9 cellular contexts compared by ENCODE assay signal in genomic region chr9:133428579-133429215, GRCh38. TPM values are rescaled to one million over a fixed set of nuclear protein-coding genes. Genes with fewer than 3 reads are reported as not detected.
DNase-seq lines count a peak whose midpoint lies in the region; ATAC-seq lines count a peak whose summit lies in the region.
"Had no signal": no experiment of that assay in that cellular context is flagged by ENCODE, and none has a peak within 500 bp of the region (broad histone marks: within the 10 kb centered on the region; RNA-seq: fewer than 3 reads in every experiment).

No MANE protein-coding gene starts in this region.

- no peaks in the 10 kb centered on the region for H3K36me3 ChIP-seq in iPS-18a (ENCODE audit: control insufficient read depth, low read depth, low read length)
- no peaks in the 10 kb centered on the region for H3K36me3 ChIP-seq in thymus (ENCODE audit: control insufficient read depth, insufficient read depth)

- H3K4me3 ChIP-seq in iPS-18a (ENCODE audit: low read length) (peak overlapping the region; percentile 56), thymus (ENCODE audit: low read length) (peak overlapping the region; percentile 15)

- CTCF ChIA-PET in activated CD4-positive, alpha-beta T cell treated with anti-CD3 and anti-CD28 coated beads for 36 hours (lab: Charles Lee): no interaction called here

- H3K9me3 ChIP-seq in T-helper 17 cell (ENCODE audit: control insufficient read depth, low read length, poor library complexity, severe bottlenecking) (no peaks in the 10 kb centered on the region), iPS-18a (ENCODE audit: control insufficient read depth, low read depth, low read length) (no peaks in the 10 kb centered on the region), thymus (ENCODE audit: control insufficient read depth) (no peaks in the 10 kb centered on the region)

- H3K9ac ChIP-seq in iPS-18a (ENCODE audit: low read length): no peak overlapping the region

- peaks cover 3% of the 10 kb centered on the region for H3K4me1 Mint-ChIP-seq in activated CD4-positive, alpha-beta T cell treated with anti-CD3 and anti-CD28 coated beads for 36 hours
- H3K4me1 Mint-ChIP-seq in activated CD4-positive, alpha-beta T cell treated with anti-CD3 and anti-CD28 coated beads, Interleukin-2, amount 10 ng/mL, durations not matched to agents 24 days and 14 days: peaks cover 4% of the 10 kb centered on the region
- peaks cover 5% of the 10 kb centered on the region for H3K4me1 Mint-ChIP-seq in T-helper 17 cell

- H3K27ac ChIP-seq in iPS-18a (ENCODE audit: low read length): no peak overlapping the region
- H3K27ac ChIP-seq in thymus (ENCODE audit: low read depth): no peak overlapping the region

- 4% methylated on average over 69 of the region's 69 CpGs for whole genome bisulfite sequencing in thymus

- peaks cover 6% of the 10 kb centered on the region for H3K4me1 ChIP-seq in iPS-18a (ENCODE audit: control insufficient read depth, low read depth, low read length)
- no peaks in the 10 kb centered on the region for H3K4me1 ChIP-seq in thymus (ENCODE audit: control insufficient read depth, insufficient read depth, low read length)

- H3K27me3 ChIP-seq in iPS-18a (ENCODE audit: control insufficient read depth, insufficient read depth, low read length) (peaks cover 19% of the 10 kb centered on the region), thymus (ENCODE audit: control insufficient read depth, insufficient read depth) (peaks cover 34% of the 10 kb centered on the region)

- no peak overlapping the region for H3K27ac Mint-ChIP-seq in activated CD4-positive, alpha-beta T cell treated with anti-CD3 and anti-CD28 coated beads for 36 hours
- H3K27ac Mint-ChIP-seq in activated CD4-positive, alpha-beta T cell treated with anti-CD3 and anti-CD28 coated beads, Interleukin-2, amount 10 ng/mL, durations not matched to agents 24 days and 14 days: no peak overlapping the region
- no peak overlapping the region for H3K27ac Mint-ChIP-seq in T-helper 17 cell
- H3K27ac Mint-ChIP-seq: CD4-positive, CD25-positive, alpha-beta regulatory T cell had no signal

- no peak overlapping the region for H3K4me3 Mint-ChIP-seq in activated CD4-positive, alpha-beta T cell treated with anti-CD3 and anti-CD28 coated beads for 36 hours
- H3K4me3 Mint-ChIP-seq in activated CD4-positive, alpha-beta T cell treated with anti-CD3 and anti-CD28 coated beads, Interleukin-2, amount 10 ng/mL, durations not matched to agents 24 days and 14 days: no peak overlapping the region
- H3K4me3 Mint-ChIP-seq in T-helper 17 cell: peak overlapping the region; percentile 50

- no peaks in the 10 kb centered on the region for H3K9me3 Mint-ChIP-seq in activated CD4-positive, alpha-beta T cell treated with anti-CD3 and anti-CD28 coated beads for 36 hours (ENCODE audit: low read depth)
- H3K9me3 Mint-ChIP-seq in activated CD4-positive, alpha-beta T cell treated with anti-CD3 and anti-CD28 coated beads, Interleukin-2, amount 10 ng/mL, durations not matched to agents 24 days and 14 days: no peaks in the 10 kb centered on the region

- POLR2A ChIA-PET in activated CD4-positive, alpha-beta T cell treated with anti-CD3 and anti-CD28 coated beads for 36 hours (lab: Charles Lee): no interaction called here

- no peak for DNase-seq in activated CD4-positive, alpha-beta T cell treated with anti-CD3 and anti-CD28 coated beads for 36 hours
- no peak for DNase-seq in activated CD4-positive, alpha-beta T cell treated with anti-CD3 and anti-CD28 coated beads, Interleukin-2, amount 10 ng/mL, durations not matched to agents 24 days and 14 days
- no peak for DNase-seq in T-helper 17 cell
- no peak for DNase-seq in amniotic stem cell (lab: John Stamatoyannopoulos, UW)
- no peak for DNase-seq in mesenteric fat pad (ENCODE audit: low spot score)
- DNase-seq: CD4-positive, CD25-positive, alpha-beta regulatory T cell had no signal

- intact Hi-C loops in activated CD4-positive, alpha-beta T cell treated with anti-CD3 and anti-CD28 coated beads for 36 hours (cut with DNase I, micrococcal nuclease): no loop called here
- intact Hi-C loops in activated CD4-positive, alpha-beta T cell treated with anti-CD3 and anti-CD28 coated beads, Interleukin-2, amount 10 ng/mL, durations not matched to agents 24 days and 14 days (cut with micrococcal nuclease): no loop called here

- peak; percentile 23 for ATAC-seq in activated CD4-positive, alpha-beta T cell treated with anti-CD3 and anti-CD28 coated beads for 36 hours
- ATAC-seq in T-helper 17 cell (no peak), HG03196 (IDR thresholded peaks at IDR 0.05; ENCODE audit: unreplicated experiment) (no peak)

- H3K27me3 Mint-ChIP-seq in activated CD4-positive, alpha-beta T cell treated with anti-CD3 and anti-CD28 coated beads for 36 hours: peaks cover 32% of the 10 kb centered on the region
- peaks cover 26% of the 10 kb centered on the region for H3K27me3 Mint-ChIP-seq in activated CD4-positive, alpha-beta T cell treated with anti-CD3 and anti-CD28 coated beads, Interleukin-2, amount 10 ng/mL, durations not matched to agents 24 days and 14 days
- peaks cover 31% of the 10 kb centered on the region for H3K27me3 Mint-ChIP-seq in T-helper 17 cell

- H3K36me3 Mint-ChIP-seq in activated CD4-positive, alpha-beta T cell treated with anti-CD3 and anti-CD28 coated beads for 36 hours (ENCODE audit: low read depth): no peaks in the 10 kb centered on the region
- no peaks in the 10 kb centered on the region for H3K36me3 Mint-ChIP-seq in activated CD4-positive, alpha-beta T cell treated with anti-CD3 and anti-CD28 coated beads, Interleukin-2, amount 10 ng/mL, durations not matched to agents 24 days and 14 days (ENCODE audit: low read depth)
- no peaks in the 10 kb centered on the region for H3K36me3 Mint-ChIP-seq in T-helper 17 cell (ENCODE audit: low read depth)
- H3K36me3 Mint-ChIP-seq: CD4-positive, CD25-positive, alpha-beta regulatory T cell had no signal

RNA-seq across cellular contexts. Expression of gene ADAMTS13, which starts 6.5 kb away (rescaled TPM):
- 1 to 10 TPM; 1.7 to 2.5 TPM for total RNA-seq in activated CD4-positive, alpha-beta T cell treated with anti-CD3 and anti-CD28 coated beads for 36 hours
- total RNA-seq in activated CD4-positive, alpha-beta T cell treated with anti-CD3 and anti-CD28 coated beads, Interleukin-2, amount 10 ng/mL, durations not matched to agents 24 days and 14 days: 1.3 and 1.5 TPM in 2 replicates
- 1 to 10 TPM; 1.1 to 1.9 TPM for total RNA-seq in T-helper 17 cell
- polyA plus RNA-seq in thymus: 11.8 TPM
- 0.64 TPM for total RNA-seq in mesenteric fat pad

RNA-seq across cellular contexts. Expression of gene REXO4, which starts 10.9 kb away (rescaled TPM):
- 10 to 100 TPM; 25.9 to 34.3 TPM for total RNA-seq in activated CD4-positive, alpha-beta T cell treated with anti-CD3 and anti-CD28 coated beads for 36 hours
- 39.9 and 42.3 TPM in 2 replicates for total RNA-seq in activated CD4-positive, alpha-beta T cell treated with anti-CD3 and anti-CD28 coated beads, Interleukin-2, amount 10 ng/mL, durations not matched to agents 24 days and 14 days
- total RNA-seq in T-helper 17 cell (10 to 100 TPM; 17.0 to 23.4 TPM), mesenteric fat pad (13.1 TPM)
- 17.5 TPM for polyA plus RNA-seq in thymus

RNA-seq across cellular contexts. Expression of gene CACFD1, which starts 31.1 kb away (rescaled TPM):
- under 1 TPM; 0.87 to 0.90 TPM for total RNA-seq in activated CD4-positive, alpha-beta T cell treated with anti-CD3 and anti-CD28 coated beads for 36 hours
- total RNA-seq in activated CD4-positive, alpha-beta T cell treated with anti-CD3 and anti-CD28 coated beads, Interleukin-2, amount 10 ng/mL, durations not matched to agents 24 days and 14 days: 0.40 and 0.70 TPM in 2 replicates
- total RNA-seq in T-helper 17 cell (1 to 10 TPM; 1.4 to 3.8 TPM), mesenteric fat pad (9.3 TPM)
- 9.1 TPM for polyA plus RNA-seq in thymus

RNA-seq across cellular contexts. Expression of gene SLC2A6, which starts 50.2 kb away (rescaled TPM):
- 1 to 10 TPM; 1.6 to 1.9 TPM for total RNA-seq in activated CD4-positive, alpha-beta T cell treated with anti-CD3 and anti-CD28 coated beads for 36 hours
- total RNA-seq in activated CD4-positive, alpha-beta T cell treated with anti-CD3 and anti-CD28 coated beads, Interleukin-2, amount 10 ng/mL, durations not matched to agents 24 days and 14 days: 3.2 and 4.0 TPM in 2 replicates
- total RNA-seq in T-helper 17 cell (1 to 10 TPM; 1.5 to 3.4 TPM), mesenteric fat pad (3.9 TPM)
- polyA plus RNA-seq in thymus: 5.5 TPM

RNA-seq across cellular contexts. Expression of gene STKLD1, which starts 52.5 kb away (rescaled TPM):
- total RNA-seq in activated CD4-positive, alpha-beta T cell treated with anti-CD3 and anti-CD28 coated beads for 36 hours: under 1 TPM; 0.40 to 0.82 TPM
- 0.16 and 0.33 TPM in 2 replicates for total RNA-seq in activated CD4-positive, alpha-beta T cell treated with anti-CD3 and anti-CD28 coated beads, Interleukin-2, amount 10 ng/mL, durations not matched to agents 24 days and 14 days
- total RNA-seq in T-helper 17 cell (under 1 TPM; 0.72 to 0.81 TPM), mesenteric fat pad (not detected)
- 1.5 TPM for polyA plus RNA-seq in thymus
